8 cellular contexts compared by ENCODE assay signal in genomic region chr1:46446646-46447498, GRCh38. TPM values are rescaled to one million over a fixed set of nuclear protein-coding genes. Genes with fewer than 3 reads are reported as not detected.
A peak's percentile ranks its signal among the peaks of the same experiment; 100 is the strongest.
DNase-seq lines count a peak whose midpoint lies in the region; ATAC-seq and TF ChIP-seq lines count a peak whose summit lies in the region.

No MANE protein-coding gene starts in this region.

- no peak for TF ChIP-seq EP300 in gastroesophageal sphincter (IDR thresholded peaks at IDR 0.05)

- H3K4me1 ChIP-seq in SJCRH30 (no peaks in the 10 kb centered on the region), gastroesophageal sphincter (peaks cover 0 to 28% (median 0%) of the 10 kb centered on the region in 3 donors), osteoblast (ENCODE audit: insufficient read depth, low read length) (peaks cover 3% of the 10 kb centered on the region), thyroid gland (peaks cover 0 to 10% of the 10 kb centered on the region in 2 donors)

- peaks cover 26% of the 10 kb centered on the region for H3K27me3 ChIP-seq in SJCRH30
- H3K27me3 ChIP-seq in gastroesophageal sphincter: peaks cover 55% of the 10 kb centered on the region
- peaks cover 54% of the 10 kb centered on the region for H3K27me3 ChIP-seq in osteoblast (ENCODE audit: insufficient read depth, low read length)
- no peaks in the 10 kb centered on the region for H3K27me3 ChIP-seq in thyroid gland

- H3K4me3 ChIP-seq in SJCRH30 (no peak overlapping the region), gastroesophageal sphincter (no peak overlapping the region), osteoblast (ENCODE audit: insufficient read depth, low read length) (no peak overlapping the region), thyroid gland (replicated peaks in 1 of 3) (no peak overlapping the region)

- no peak overlapping the region for H3K27ac ChIP-seq in SJCRH30
- no peak overlapping the region for H3K27ac ChIP-seq in gastroesophageal sphincter
- no peak overlapping the region for H3K27ac ChIP-seq in osteoblast (ENCODE audit: low read depth, low read length)
- no peak overlapping the region for H3K27ac ChIP-seq in thyroid gland

- H3K79me2 ChIP-seq in osteoblast (ENCODE audit: insufficient read depth, low read length): no peaks in the 10 kb centered on the region

- intact Hi-C loops in thyroid gland (cut with DNase I): no loop called here

- 19 to 47% methylated on average over 9 to 12 of the region's 15 CpGs for WGBS in gastroesophageal sphincter (ENCODE audit: low coverage in 1 of 2), 2 donors
- 44 to 53% methylated on average over 12 to 15 of the region's 15 CpGs for WGBS in thyroid gland, 2 donors

- H3K36me3 ChIP-seq in SJCRH30: no peaks in the 10 kb centered on the region
- no peaks in the 10 kb centered on the region for H3K36me3 ChIP-seq in gastroesophageal sphincter
- H3K36me3 ChIP-seq in osteoblast (ENCODE audit: insufficient read depth, low read length): no peaks in the 10 kb centered on the region
- no peaks in the 10 kb centered on the region for H3K36me3 ChIP-seq in thyroid gland

- peaks cover 5% of the 10 kb centered on the region for H4K20me1 ChIP-seq in osteoblast (ENCODE audit: insufficient read depth, low read length)

- no peaks in the 10 kb centered on the region for H3K9me3 ChIP-seq in SJCRH30 (replicated peaks)
- no peaks in the 10 kb centered on the region for H3K9me3 ChIP-seq in gastroesophageal sphincter
- no peaks in the 10 kb centered on the region for H3K9me3 ChIP-seq in osteoblast (ENCODE audit: low read depth, low read length)
- H3K9me3 ChIP-seq in thyroid gland: no peaks in the 10 kb centered on the region

- ATAC-seq in gastroesophageal sphincter (peak; percentile 58), GM18505 (IDR thresholded peaks at IDR 0.05; ENCODE audit: unreplicated experiment) (no peak)

- no peak overlapping the region for H3K4me2 ChIP-seq in osteoblast (ENCODE audit: insufficient read depth, low read length)

- no peak overlapping the region for H2AFZ ChIP-seq in osteoblast (ENCODE audit: low read length)

- DNase-seq in EH (ENCODE audit: low read depth) (peak; percentile 68), LoVo (ENCODE audit: low spot score) (peak; percentile 61), SJCRH30 (peak; percentile 64 to 82), osteoblast (ENCODE audit: insufficient read length, low spot score, missing footprints) (peak; percentile 97), thyroid gland (peak; percentile 79 to 82)
- DNase-seq in activated naive CD4-positive, alpha-beta T cell treated with Interleukin-2 at 50 U/mL for 16 hours: peak; percentile 81

- TF ChIP-seq CTCF in gastroesophageal sphincter (IDR thresholded peaks at IDR 0.05) (peak in 3 of 4 experiments; percentile 58 to 89 (median 66)), osteoblast (IDR thresholded peaks at IDR 0.05; ENCODE audit: extremely low read depth, low read depth, low read length) (peak; percentile 93), thyroid gland (IDR thresholded peaks at IDR 0.05) (peak; percentile 37 to 85 (median 70))

- TF ChIP-seq POLR2A in gastroesophageal sphincter (IDR thresholded peaks at IDR 0.05): no peak
- no peak for TF ChIP-seq POLR2A in thyroid gland (IDR thresholded peaks at IDR 0.05)
- no peak for TF ChIP-seq POLR2A in GM18505 (IDR thresholded peaks at IDR 0.05; ENCODE audit: borderline replicate concordance, extremely low read depth, insufficient read depth, insufficient read length)

RNA-seq across cellular contexts. Expression of gene DMBX1, which starts 42.8 kb away (rescaled TPM):
- not detected in 2 replicates for total RNA-seq in SJCRH30 (2014; rRNA removed; shearing (Covaris generic))
- total RNA-seq in gastroesophageal sphincter: not detected
- total RNA-seq in osteoblast: not detected in 2 replicates
- total RNA-seq in thyroid gland: not detected

RNA-seq across cellular contexts. Expression of gene FAAH, which starts 52.8 kb away (rescaled TPM):
- total RNA-seq in SJCRH30 (2014; rRNA removed; shearing (Covaris generic)): 0.34 TPM in 1 of 2 replicates, not detected in the other
- total RNA-seq in gastroesophageal sphincter (1 to 10 TPM; 6.8 to 8.1 (median 7.4) TPM), osteoblast (2.4 and 4.0 TPM in 2 replicates), thyroid gland (100 to 1,000 TPM; 103 to 199 (median 152) TPM)

Comparison
In these comparisons a context has a peak if more than half of its experiments do, and no peak if none do; other contexts are left out.
1. RNA of gene FAAH, which starts 52.8 kb away (total RNA-seq): 103 to 199 TPM in thyroid gland; 6.8 to 8.1 TPM in gastroesophageal sphincter, 2.4 to 4.0 TPM in osteoblast and 0.34 TPM in SJCRH30; every median in the first group is over 10 times any median in the second.
2. Peak in every context shown above with its lines, with median percentiles within 50 percentile points of each other: DNase-seq and CTCF ChIP-seq.